In the genomic region with DNA sequence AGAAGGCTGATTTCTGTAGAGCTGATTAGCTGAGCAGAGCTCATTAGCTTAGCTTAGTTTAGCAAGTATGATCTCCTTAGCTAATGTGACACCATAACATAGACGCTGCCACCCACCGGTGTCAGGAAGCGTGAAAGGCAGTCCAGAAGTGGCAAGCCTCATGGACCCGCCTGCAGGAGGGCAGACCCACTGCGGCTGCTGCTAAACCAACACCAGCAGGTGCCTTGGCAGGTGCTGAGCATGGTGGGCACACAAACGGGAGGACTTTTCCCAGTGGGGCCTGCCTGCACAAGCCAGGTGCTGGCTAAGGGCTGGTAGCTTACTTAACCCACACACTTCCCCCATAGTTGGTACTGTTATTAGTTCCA, we compare ENCODE assay signal across 27 cellular contexts. TPM values are rescaled to one million over a fixed set of nuclear protein-coding genes. Genes with fewer than 3 reads are reported as not detected.
A peak's percentile ranks its signal among the peaks of the same experiment; 100 is the strongest.
DNase-seq lines count a peak whose midpoint lies in the region; ATAC-seq, FAIRE-seq and TF ChIP-seq lines count a peak whose summit lies in the region.
"Had no signal": no experiment of that assay in that cellular context is flagged by ENCODE, and none has a peak within 500 bp of the region (broad histone marks: within the 10 kb centered on the region; RNA-seq: fewer than 3 reads in every experiment).

No MANE protein-coding gene starts in this region.

- no peak overlapping the region for H3K4me3 Mint-ChIP-seq in memory B cell
- H3K4me3 Mint-ChIP-seq in osteocyte (ENCODE audit: unreplicated experiment), result no peak overlapping the region
- H3K4me3 Mint-ChIP-seq: activated naive CD8-positive, alpha-beta T cell; neural crest cell; stimulated activated naive CD8-positive, alpha-beta T cell treated with anti-CD3 and anti-CD28 coated beads, Interleukin-15, amount 100 ng/mL, for 72 hours had no signal

- H3K27ac Mint-ChIP-seq in memory B cell (no peak overlapping the region), osteocyte (ENCODE audit: unreplicated experiment) (no peak overlapping the region)
- H3K27ac Mint-ChIP-seq: activated naive CD8-positive, alpha-beta T cell; stimulated activated naive CD8-positive, alpha-beta T cell treated with anti-CD3 and anti-CD28 coated beads, Interleukin-15, amount 100 ng/mL, for 72 hours had no signal

- H3K4me1 Mint-ChIP-seq in memory B cell (peaks cover 27% of the 10 kb centered on the region), osteocyte (ENCODE audit: unreplicated experiment) (peaks cover 6% of the 10 kb centered on the region)
- H3K4me1 Mint-ChIP-seq: stimulated activated naive CD8-positive, alpha-beta T cell treated with anti-CD3 and anti-CD28 coated beads, Interleukin-15, amount 100 ng/mL, for 72 hours had no signal

- ATAC-seq in HG02798 (IDR thresholded peaks at IDR 0.05; ENCODE audit: poor library complexity, unreplicated experiment), result peak; percentile 39
- ATAC-seq in memory B cell (ENCODE audit: low read depth), result peak; percentile 73
- ATAC-seq: heart left ventricle; left ventricle myocardium superior; stimulated activated naive CD8-positive, alpha-beta T cell treated with anti-CD3 and anti-CD28 coated beads, Interleukin-15, amount 100 ng/mL, for 72 hours had no signal

- POLR2A ChIA-PET in HEK293T (lab: Yijun Ruan, JAX), result no interaction called here

- peak; percentile 24 for TF ChIP-seq CTCF in D721Med (IDR thresholded peaks at IDR 0.05; ENCODE audit: insufficient read depth, missing control alignments)
- no peak for TF ChIP-seq CTCF in osteocyte (IDR thresholded peaks at IDR 0.05)

- peak; percentile 44 for FAIRE-seq in D721Med (lab: Jason Lieb, UNC)
- FAIRE-seq: GM12892, kidney, urothelium cell line had no signal

- H3K36me3 Mint-ChIP-seq in memory B cell (peaks cover 15% of the 10 kb centered on the region), osteocyte (ENCODE audit: unreplicated experiment) (no peaks in the 10 kb centered on the region)
- H3K36me3 Mint-ChIP-seq: activated naive CD8-positive, alpha-beta T cell had no signal

- H3K27me3 Mint-ChIP-seq in memory B cell (no peaks in the 10 kb centered on the region), osteocyte (ENCODE audit: unreplicated experiment) (no peaks in the 10 kb centered on the region)
- H3K27me3 Mint-ChIP-seq: activated naive CD8-positive, alpha-beta T cell had no signal

- no peaks in the 10 kb centered on the region for H3K9me3 Mint-ChIP-seq in memory B cell
- H3K9me3 Mint-ChIP-seq in osteocyte (ENCODE audit: unreplicated experiment), result no peaks in the 10 kb centered on the region
- H3K9me3 Mint-ChIP-seq: neural crest cell; stimulated activated naive CD8-positive, alpha-beta T cell treated with anti-CD3 and anti-CD28 coated beads, Interleukin-15, amount 100 ng/mL, for 72 hours had no signal

- DNase-seq in D721Med (ENCODE audit: insufficient read length, low spot score) (peak; percentile 53), NCI-H69 (lab: John Stamatoyannopoulos, UW) (peak; percentile 64), memory B cell (ENCODE audit: low spot score in 2 of 2) (no peak), HEK293T (ENCODE audit: extremely low spot score) (no peak), osteocyte (ENCODE audit: extremely low spot score, unreplicated experiment) (no peak)
- no peak for DNase-seq in activated CD4-positive, alpha-beta T cell treated with anti-CD3 and anti-CD28 coated beads, Interleukin-2, amount 50 U/mL, for 1 hour
- DNase-seq: ACHN; activated CD4-positive, alpha-beta T cell treated with anti-CD3 and anti-CD28 coated beads for 4 hours; activated CD8-positive, alpha-beta memory T cell treated with anti-CD3 and anti-CD28 coated beads for 24 hours; activated T-cell treated with anti-CD3 and anti-CD28 coated beads for 4 hours; foreskin fibroblast; GM23248; heart left ventricle; Karpas-422; kidney; left ventricle myocardium superior; NCI-H1417; NCI-H2171; NCI-H524 treated with DMSO at 0.1 percent for 48 hours; Peyer's patch; SHP77 treated with DMSO at 0.1 percent for 48 hours; stimulated activated naive CD8-positive, alpha-beta T cell treated with anti-CD3 and anti-CD28 coated beads, Interleukin-15, amount 100 ng/mL, for 72 hours had no signal

- CTCF ChIA-PET in HEK293T (lab: Yijun Ruan, JAX), result interaction anchor here (0.8 kb wide), 1 partner anchor 31 kb away, joined by 3 read pairs; no protein-coding TSS in a partner anchor

TF ChIP-seq in HEK293T, 16 proteins besides CTCF, POLR2A, EP300 and RAD21:
- no peak for TF ChIP-seq NFRKB (IDR thresholded peaks at IDR 0.05)

RNA-seq across cellular contexts. Expression of a gene that starts 22.7 kb away (rescaled TPM):
- total RNA-seq in osteocyte, result 8.3 and 9.1 TPM in 2 replicates

Comparison
In these comparisons a context has a peak if more than half of its experiments do, and no peak if none do; other contexts are left out.
1. DNase-seq: peak in D721Med (single experiment) and NCI-H69 (single experiment); none in memory B cell (0 of 2), activated CD4-positive, alpha-beta T cell treated with anti-CD3 and anti-CD28 coated beads, Interleukin-2, amount 50 U/mL, for 1 hour (single experiment), HEK293T (single experiment) and osteocyte (single experiment).